Comparison of ENCODE assay signal across 15 cellular contexts in genomic region chr6:169921853-169922779, GRCh38.
DNase-seq lines count a peak whose midpoint lies in the region; ATAC-seq lines count a peak whose summit lies in the region.
"Had no signal": no experiment of that assay in that cellular context is flagged by ENCODE, and none has a peak within 500 bp of the region (broad histone marks: within the 10 kb centered on the region; RNA-seq: fewer than 3 reads in every experiment).

No MANE protein-coding gene starts in this region.

- H3K4me3 ChIP-seq in naive thymus-derived CD4-positive, alpha-beta T cell (ENCODE audit: low read length): no peak overlapping the region
- H3K4me3 ChIP-seq: skin epidermis had no signal

- H3K9me3 Mint-ChIP-seq in naive thymus-derived CD4-positive, alpha-beta T cell: peaks cover 0 to 19% (median 0%) of the 10 kb centered on the region in 11 donors
- peaks cover 5% of the 10 kb centered on the region for H3K9me3 Mint-ChIP-seq in stimulated activated naive CD8-positive, alpha-beta T cell treated with anti-CD3 and anti-CD28 coated beads, Interleukin-15, Interleukin-2, amounts not matched to agents 100 ng/mL and 50 ng/mL, for 24 hours
- H3K9me3 Mint-ChIP-seq: dendritic cell treated with granulocyte-macrophage colony-stimulating factor and Interleukin-4, amounts not matched to agents 40 ng/mL and 50 ng/mL, for 4 days had no signal

- H3K4me1 Mint-ChIP-seq in naive thymus-derived CD4-positive, alpha-beta T cell: peaks cover 0 to 5% (median 0%) of the 10 kb centered on the region in 7 donors
- peaks cover 14% of the 10 kb centered on the region for H3K4me1 Mint-ChIP-seq in stimulated activated naive CD8-positive, alpha-beta T cell treated with anti-CD3 and anti-CD28 coated beads, Interleukin-15, Interleukin-2, amounts not matched to agents 100 ng/mL and 50 ng/mL, for 24 hours (ENCODE audit: low read depth)
- H3K4me1 Mint-ChIP-seq: B cell had no signal

- intact Hi-C loops in naive thymus-derived CD4-positive, alpha-beta T cell (cut with micrococcal nuclease): no loop called here

- H3K27me3 ChIP-seq in naive thymus-derived CD4-positive, alpha-beta T cell (ENCODE audit: control insufficient read depth in 2 of 2, insufficient read depth in 2 of 2, low read length in 2 of 2): no peaks in the 10 kb centered on the region

- peaks cover 0 to 11% (median 6%) of the 10 kb centered on the region in 5 donors for H3K27me3 Mint-ChIP-seq in naive thymus-derived CD4-positive, alpha-beta T cell
- peaks cover 6% of the 10 kb centered on the region for H3K27me3 Mint-ChIP-seq in stimulated activated naive CD8-positive, alpha-beta T cell treated with anti-CD3 and anti-CD28 coated beads, Interleukin-15, Interleukin-2, amounts not matched to agents 100 ng/mL and 50 ng/mL, for 24 hours
- H3K27me3 Mint-ChIP-seq: dendritic cell treated with granulocyte-macrophage colony-stimulating factor and Interleukin-4, amounts not matched to agents 40 ng/mL and 50 ng/mL, for 4 days had no signal

- CTCF ChIA-PET in naive thymus-derived CD4-positive, alpha-beta T cell (lab: Charles Lee): no interaction called here

- H3K27ac Mint-ChIP-seq in naive thymus-derived CD4-positive, alpha-beta T cell: no peak overlapping the region
- peak overlapping the region; percentile 14 for H3K27ac Mint-ChIP-seq in stimulated activated naive CD8-positive, alpha-beta T cell treated with anti-CD3 and anti-CD28 coated beads, Interleukin-15, Interleukin-2, amounts not matched to agents 100 ng/mL and 50 ng/mL, for 24 hours
- H3K27ac Mint-ChIP-seq: B cell; dendritic cell treated with granulocyte-macrophage colony-stimulating factor and Interleukin-4, amounts not matched to agents 40 ng/mL and 50 ng/mL, for 4 days had no signal

- H3K4me1 ChIP-seq in naive thymus-derived CD4-positive, alpha-beta T cell (ENCODE audit: control insufficient read depth in 2 of 2, insufficient read depth in 2 of 2, low read length in 2 of 2): no peaks in the 10 kb centered on the region

- no peak overlapping the region for H3K27ac ChIP-seq in naive thymus-derived CD4-positive, alpha-beta T cell (ENCODE audit: low read depth, low read length)
- H3K27ac ChIP-seq: skin epidermis had no signal

- peak; percentile 54 for ATAC-seq in naive thymus-derived CD4-positive, alpha-beta T cell
- no peak for ATAC-seq in GM18867 (IDR thresholded peaks at IDR 0.05; ENCODE audit: unreplicated experiment)

- peak; percentile 1 to 28 (median 18) for DNase-seq in stimulated activated CD4-positive, alpha-beta T cell treated with anti-CD3 and anti-CD28 coated beads, Interleukin-12 subunit alpha, Interleukin-12 subunit beta, amount 100 ng/mL, for 48 hours (ENCODE audit: low read depth in 2 of 3, low spot score in 1 of 3)
- no peak for DNase-seq in stimulated activated CD4-positive, alpha-beta T cell treated with anti-CD3 and anti-CD28 coated beads, Interleukin-4, amount 100 ng/mL, for 4 hours
- peak; percentile 58 to 71 for DNase-seq in activated T-cell treated with anti-CD3 and anti-CD28 coated beads, Interleukin-2, amount 50 U/mL, for 48 hours
- no peak for DNase-seq in naive thymus-derived CD4-positive, alpha-beta T cell
- no peak for DNase-seq in activated CD4-positive, CD25-positive, alpha-beta regulatory T cell treated with anti-CD3 and anti-CD28 coated beads, Interleukin-2, amount 50 U/mL, for 72 hours
- no peak for DNase-seq in activated effector memory CD4-positive, alpha-beta T cell treated with Interleukin-2 at 50 U/mL for 16 hours
- DNase-seq: GF-D8, naive B cell, NCI-H526, SHP77 treated with DMSO at 0.1 percent for 48 hours had no signal

- H3K4me3 Mint-ChIP-seq in naive thymus-derived CD4-positive, alpha-beta T cell: no peak overlapping the region
- H3K4me3 Mint-ChIP-seq in stimulated activated naive CD8-positive, alpha-beta T cell treated with anti-CD3 and anti-CD28 coated beads, Interleukin-15, Interleukin-2, amounts not matched to agents 100 ng/mL and 50 ng/mL, for 24 hours: no peak overlapping the region
- H3K4me3 Mint-ChIP-seq: B cell; dendritic cell treated with granulocyte-macrophage colony-stimulating factor and Interleukin-4, amounts not matched to agents 40 ng/mL and 50 ng/mL, for 4 days; naive B cell had no signal

- peaks cover 0 to 5% (median 0%) of the 10 kb centered on the region in 5 donors for H3K36me3 Mint-ChIP-seq in naive thymus-derived CD4-positive, alpha-beta T cell
- H3K36me3 Mint-ChIP-seq in stimulated activated naive CD8-positive, alpha-beta T cell treated with anti-CD3 and anti-CD28 coated beads, Interleukin-15, Interleukin-2, amounts not matched to agents 100 ng/mL and 50 ng/mL, for 24 hours (ENCODE audit: low read depth): no peaks in the 10 kb centered on the region
- H3K36me3 Mint-ChIP-seq: naive B cell had no signal

- H3K9me3 ChIP-seq in naive thymus-derived CD4-positive, alpha-beta T cell (ENCODE audit: control insufficient read depth in 2 of 3, low read length in 3 of 3): no peaks in the 10 kb centered on the region

- no peaks in the 10 kb centered on the region for H3K36me3 ChIP-seq in naive thymus-derived CD4-positive, alpha-beta T cell (ENCODE audit: control insufficient read depth in 2 of 3, insufficient read depth in 3 of 3, low read length in 3 of 3)

- POLR2A ChIA-PET in naive thymus-derived CD4-positive, alpha-beta T cell (lab: Charles Lee): no interaction called here

Comparison
In these comparisons a context has a peak if more than half of its experiments do, and no peak if none do; other contexts are left out.
1. DNase-seq: peak in stimulated activated CD4-positive, alpha-beta T cell treated with anti-CD3 and anti-CD28 coated beads, Interleukin-12 subunit alpha, Interleukin-12 subunit beta, amount 100 ng/mL, for 48 hours (3 of 3) and activated T-cell treated with anti-CD3 and anti-CD28 coated beads, Interleukin-2, amount 50 U/mL, for 48 hours (2 of 2); none in stimulated activated CD4-positive, alpha-beta T cell treated with anti-CD3 and anti-CD28 coated beads, Interleukin-4, amount 100 ng/mL, for 4 hours (0 of 2), naive thymus-derived CD4-positive, alpha-beta T cell (0 of 9), activated CD4-positive, CD25-positive, alpha-beta regulatory T cell treated with anti-CD3 and anti-CD28 coated beads, Interleukin-2, amount 50 U/mL, for 72 hours (single experiment) and activated effector memory CD4-positive, alpha-beta T cell treated with Interleukin-2 at 50 U/mL for 16 hours (single experiment).